Comparison of ENCODE assay signal across 21 cellular contexts in the genomic region with DNA sequence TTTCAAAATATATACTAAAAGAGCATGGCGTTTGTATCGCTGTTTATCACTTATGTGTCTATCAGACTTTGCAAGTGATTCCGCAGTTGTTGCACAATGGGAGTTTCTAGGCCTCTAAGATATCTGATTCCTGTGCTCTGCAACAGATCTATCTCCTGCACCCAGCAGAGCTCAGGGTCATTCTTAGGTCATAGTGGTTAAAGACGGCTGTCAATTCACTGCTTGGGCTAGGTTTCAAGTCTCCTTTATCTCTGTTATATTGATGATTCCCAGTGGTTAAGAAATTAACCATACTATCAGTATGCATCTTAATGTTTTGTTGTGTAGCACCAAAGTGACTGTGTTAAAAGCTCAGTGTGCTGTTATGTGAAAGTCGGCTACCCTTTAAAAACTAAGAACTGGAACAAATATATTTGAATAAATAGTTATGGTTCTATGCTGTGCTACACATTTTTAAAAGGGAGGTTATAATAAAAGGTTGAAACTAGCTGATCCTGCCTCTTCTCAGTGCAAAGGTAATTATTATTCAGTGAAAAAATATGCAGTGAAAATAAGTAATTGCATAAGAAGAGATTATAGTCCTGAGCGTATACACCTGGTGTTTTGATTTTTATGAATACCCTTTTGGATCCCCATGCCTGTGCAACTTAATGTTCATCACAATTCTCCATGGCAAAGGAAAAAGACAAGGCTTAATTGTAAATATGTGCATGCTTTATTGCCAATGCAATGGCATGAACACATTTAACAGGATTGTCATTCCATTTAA. TPM values are rescaled to one million over a fixed set of nuclear protein-coding genes. Genes with fewer than 3 reads are reported as not detected.
A peak's percentile ranks its signal among the peaks of the same experiment; 100 is the strongest.
DNase-seq lines count a peak whose midpoint lies in the region; ATAC-seq, FAIRE-seq and TF ChIP-seq lines count a peak whose summit lies in the region.
"Had no signal": no experiment of that assay in that cellular context is flagged by ENCODE, and none has a peak within 500 bp of the region (broad histone marks: within the 10 kb centered on the region; RNA-seq: fewer than 3 reads in every experiment).

No MANE protein-coding gene starts in this region.

- no peak for TF ChIP-seq CTCF in HepG2 (CRISPR knock-in tag; IDR thresholded peaks at IDR 0.05)
- TF ChIP-seq CTCF in right lobe of liver (IDR thresholded peaks at IDR 0.05) = no peak
- TF ChIP-seq CTCF in VCaP (conservative IDR thresholded peaks at IDR 0.05) = no peak
- TF ChIP-seq CTCF in WERI-Rb-1 (IDR thresholded peaks at IDR 0.05; ENCODE audit: low read depth, low read length) = no peak

- in situ Hi-C loops in HepG2 (cut with HindIII; ENCODE audit: extremely low pct_ligation_motif_present, low pct_unique_long_range_greater_than_20kb) = no loop called here

- no peak overlapping the region for H3K9ac ChIP-seq in HepG2 (ENCODE audit: insufficient read depth, low read depth, low read length)

- BruUV-seq in HepG2 (replicated peaks; lab: Mats Ljungman, UMichigan) = no TSS peak

- FAIRE-seq in HepG2 (lab: Jason Lieb, UNC) = no peak

- H3K79me2 ChIP-seq in HepG2 (ENCODE audit: insufficient read depth, low read length) = no peaks in the 10 kb centered on the region

- H3K4me3 ChIP-seq in HepG2 (replicated peaks in 1 of 3; ENCODE audit: insufficient read depth in 1 of 3, low read depth in 2 of 3, low read length in 3 of 3) (no peak overlapping the region), right lobe of liver (no peak overlapping the region), WERI-Rb-1 (ENCODE audit: low read depth, low read length) (no peak overlapping the region)
- H3K4me3 ChIP-seq: dorsolateral prefrontal cortex, esophagus squamous epithelium, lung, spleen, suprapubic skin had no signal

- no peaks in the 10 kb centered on the region for H3K4me1 ChIP-seq in HepG2 (ENCODE audit: insufficient read depth, low read length)
- no peaks in the 10 kb centered on the region for H3K4me1 ChIP-seq in right lobe of liver
- H3K4me1 ChIP-seq: spleen, suprapubic skin had no signal

- TF ChIP-seq RAD21 in HepG2 (CRISPR knock-in tag; IDR thresholded peaks at IDR 0.05) = no peak

- H3K36me3 ChIP-seq in HepG2 (replicated peaks in 1 of 2; ENCODE audit: control insufficient read depth in 1 of 2, insufficient read depth in 2 of 2, low read length in 2 of 2) = no peaks in the 10 kb centered on the region
- no peaks in the 10 kb centered on the region for H3K36me3 ChIP-seq in right lobe of liver
- H3K36me3 ChIP-seq in WERI-Rb-1 = no peaks in the 10 kb centered on the region
- H3K36me3 ChIP-seq: esophagus squamous epithelium, spleen, suprapubic skin had no signal

- CTCF ChIA-PET in HepG2 (lab: Yijun Ruan, JAX; ENCODE audit: low intra/inter-chr PET ratio, low total read pairs) = no interaction called here

- POLR2A ChIA-PET in HepG2 (lab: Yijun Ruan, JAX) = no interaction called here

- TF ChIP-seq EP300 in HepG2 (IDR thresholded peaks at IDR 0.05; ENCODE audit: low read depth in 2 of 2, low read length in 2 of 2) = no peak
- TF ChIP-seq EP300 in HepG2 (CRISPR knock-in tag; IDR thresholded peaks at IDR 0.05; ENCODE audit: borderline replicate concordance) = no peak

- WGBS in HepG2 (ENCODE audit: low lambda C conversion rate) = 2% methylated on average over 6 of the region's 6 CpGs
- WGBS in right lobe of liver (ENCODE audit: insufficient coverage, low coverage, low lambda C conversion rate, missing lambda C conversion rate) = 46% methylated on average over 6 of the region's 6 CpGs

- no peak for TF ChIP-seq POLR2A in HepG2 (IDR thresholded peaks at IDR 0.05; ENCODE audit: insufficient read depth in 1 of 2, low read depth in 2 of 2, low read length in 2 of 2)
- no peak for TF ChIP-seq POLR2A in right lobe of liver (IDR thresholded peaks at IDR 0.05)

- no peaks in the 10 kb centered on the region for H3K9me3 ChIP-seq in HepG2 (ENCODE audit: low read length)
- no peaks in the 10 kb centered on the region for H3K9me3 ChIP-seq in right lobe of liver
- peaks cover 3% of the 10 kb centered on the region for H3K9me3 ChIP-seq in WERI-Rb-1 (ENCODE audit: severe bottlenecking)
- H3K9me3 ChIP-seq: esophagus squamous epithelium, suprapubic skin had no signal

- H2AFZ ChIP-seq in HepG2 (ENCODE audit: low read length) = no peak overlapping the region

- no peak overlapping the region for H3K27ac ChIP-seq in HepG2 (ENCODE audit: extremely low read length, insufficient read depth, low read length)
- no peak overlapping the region for H3K27ac ChIP-seq in right lobe of liver
- H3K27ac ChIP-seq in VCaP = peak overlapping the region; percentile 44
- no peak overlapping the region for H3K27ac ChIP-seq in WERI-Rb-1
- H3K27ac ChIP-seq: dorsolateral prefrontal cortex, esophagus squamous epithelium, spleen, suprapubic skin had no signal

- H3K27me3 ChIP-seq in HepG2 (ENCODE audit: control insufficient read depth in 1 of 2, insufficient read depth in 2 of 2, low read length in 2 of 2) (no peaks in the 10 kb centered on the region), right lobe of liver (no peaks in the 10 kb centered on the region), WERI-Rb-1 (ENCODE audit: insufficient read depth, low read depth, severe bottlenecking) (peaks cover 8% of the 10 kb centered on the region)
- H3K27me3 ChIP-seq: esophagus squamous epithelium, suprapubic skin had no signal

- H3K4me2 ChIP-seq in HepG2 (ENCODE audit: low read depth, low read length) = no peak overlapping the region

- intact Hi-C loops in HepG2 (cut with micrococcal nuclease; ENCODE audit: unreplicated experiment) = no loop called here
- intact Hi-C loops in right lobe of liver (cut with DNase I) = no loop called here

- ATAC-seq in HepG2 (no peak), right lobe of liver (no peak), GM19035 (IDR thresholded peaks at IDR 0.05; ENCODE audit: unreplicated experiment) (no peak)
- ATAC-seq: activated naive CD8-positive, alpha-beta T cell treated with anti-CD3 and anti-CD28 coated beads, Interleukin-2, amount 50 U/mL, for 24 hours; CD8-positive, alpha-beta T cell had no signal

- no peaks in the 10 kb centered on the region for H4K20me1 ChIP-seq in HepG2 (ENCODE audit: insufficient read depth, low read length)

- DNase-seq in HepG2 (ENCODE audit: low spot score) (no peak), right lobe of liver (no peak), NCI-H69 (lab: John Stamatoyannopoulos, UW) (peak; percentile 86), cerebellar cortex (ENCODE audit: low spot score) (no peak), WERI-Rb-1 (no peak)
- no peak for DNase-seq in effector CD8-positive, alpha-beta T cell (lab: John Stamatoyannopoulos, UW)
- DNase-seq: activated naive CD8-positive, alpha-beta T cell treated with anti-CD3 and anti-CD28 coated beads, Interleukin-2, amount 50 U/mL, for 24 hours; CD8-positive, alpha-beta T cell; dorsolateral prefrontal cortex; esophagus squamous epithelium; natural killer cell; NCI-H1417 treated with DMSO at 0.1 percent for 48 hours; NCI-H510A treated with DMSO at 0.1 percent for 48 hours; posterior cingulate gyrus; spleen had no signal

RNA-seq across cellular contexts. Expression of gene HOXA1, which starts 24.0 kb away (rescaled TPM):
- total RNA-seq in HepG2 (2016; rRNA removed; fragmentation: Illumina TruSeq; extraction: Trizol) = 0.20 TPM in 1 of 2 replicates, not detected in the other
- not detected in 2 replicates for total RNA-seq in HepG2 (2016; cell fraction: cytosol; rRNA removed; fragmentation: Illumina TruSeq; extraction: Trizol; ENCODE audit: low read depth)
- 0.11 TPM in 1 of 2 replicates, not detected in the other for total RNA-seq in HepG2 (2016; cell fraction: insoluble cytoplasmic fraction; rRNA removed; fragmentation: Illumina TruSeq; extraction: Trizol)
- 0.14 and 0.15 TPM in 2 replicates for total RNA-seq in HepG2 (2016; cell fraction: membrane; rRNA removed; fragmentation: Illumina TruSeq; extraction: Trizol)
- total RNA-seq in HepG2 (2016; cell fraction: nucleus; rRNA removed; fragmentation: Illumina TruSeq; extraction: Trizol) = not detected in 2 replicates
- polyA plus RNA-seq in HepG2 (2011; rRNA removed) = 0.18 and 0.31 TPM in 2 replicates
- 0.09 and 0.13 TPM in 2 replicates for polyA plus RNA-seq in HepG2 (2011; cell fraction: cytosol; rRNA removed)
- 0.71 and 0.92 TPM in 2 replicates for polyA plus RNA-seq in HepG2 (2011; cell fraction: nucleus; rRNA removed)
- polyA plus RNA-seq in HepG2 (2012) = 0.11 and 0.30 TPM in 2 replicates
- polyA plus RNA-seq in HepG2 (2016; cell fraction: cytosol; fragmentation: Illumina TruSeq; extraction: Trizol; ENCODE audit: low read depth) = 0.11 TPM in 1 of 2 replicates, not detected in the other
- polyA plus RNA-seq in HepG2 (2016; cell fraction: insoluble cytoplasmic fraction; fragmentation: Illumina TruSeq; extraction: Trizol; ENCODE audit: low read depth) = 0.42 and 0.43 TPM in 2 replicates
- 0.31 and 0.33 TPM in 2 replicates for polyA plus RNA-seq in HepG2 (2016; cell fraction: membrane; fragmentation: Illumina TruSeq; extraction: Trizol; ENCODE audit: low read depth)
- 1.0 and 1.4 TPM in 2 replicates for polyA plus RNA-seq in HepG2 (2016; cell fraction: nucleus; fragmentation: Illumina TruSeq; extraction: Trizol; ENCODE audit: insufficient read depth, low read depth)
- polyA minus RNA-seq in HepG2 (2011; rRNA and poly(A)+ RNA removed; ENCODE audit: low replicate concordance) = 0.05 and 0.10 TPM in 2 replicates
- not detected in 2 replicates for polyA minus RNA-seq in HepG2 (2011; cell fraction: cytosol; rRNA and poly(A)+ RNA removed)
- 0.25 and 0.52 TPM in 2 replicates for polyA minus RNA-seq in HepG2 (2011; cell fraction: nucleus; rRNA and poly(A)+ RNA removed)
- under 1 TPM in 5 of 6 experiments, not detected in 1; 0.09 to 0.31 (median 0.17) TPM for total RNA-seq in right lobe of liver

RNA-seq across cellular contexts. Expression of gene HOXA2, which starts 30.7 kb away (rescaled TPM):
- total RNA-seq in HepG2 (2016; rRNA removed; fragmentation: Illumina TruSeq; extraction: Trizol) = 0.22 TPM in 1 of 2 replicates, not detected in the other
- total RNA-seq in HepG2 (2016; cell fraction: cytosol; rRNA removed; fragmentation: Illumina TruSeq; extraction: Trizol; ENCODE audit: low read depth) = 0.10 and 0.35 TPM in 2 replicates
- total RNA-seq in HepG2 (2016; cell fraction: insoluble cytoplasmic fraction; rRNA removed; fragmentation: Illumina TruSeq; extraction: Trizol) = 0.15 TPM in 1 of 2 replicates, not detected in the other
- 0.09 and 0.17 TPM in 2 replicates for total RNA-seq in HepG2 (2016; cell fraction: membrane; rRNA removed; fragmentation: Illumina TruSeq; extraction: Trizol)
- 0.63 and 1.3 TPM in 2 replicates for total RNA-seq in HepG2 (2016; cell fraction: nucleus; rRNA removed; fragmentation: Illumina TruSeq; extraction: Trizol)
- 0.20 and 0.29 TPM in 2 replicates for polyA plus RNA-seq in HepG2 (2011; rRNA removed)
- 0.03 and 0.08 TPM in 2 replicates for polyA plus RNA-seq in HepG2 (2011; cell fraction: cytosol; rRNA removed)
- polyA plus RNA-seq in HepG2 (2011; cell fraction: nucleus; rRNA removed) = 1.1 and 1.3 TPM in 2 replicates
- polyA plus RNA-seq in HepG2 (2012) = 0.21 and 0.27 TPM in 2 replicates
- polyA plus RNA-seq in HepG2 (2016; cell fraction: cytosol; fragmentation: Illumina TruSeq; extraction: Trizol; ENCODE audit: low read depth) = 0.12 and 0.16 TPM in 2 replicates
- 0.15 and 0.48 TPM in 2 replicates for polyA plus RNA-seq in HepG2 (2016; cell fraction: insoluble cytoplasmic fraction; fragmentation: Illumina TruSeq; extraction: Trizol; ENCODE audit: low read depth)
- 0.23 and 0.26 TPM in 2 replicates for polyA plus RNA-seq in HepG2 (2016; cell fraction: membrane; fragmentation: Illumina TruSeq; extraction: Trizol; ENCODE audit: low read depth)
- 2.9 and 3.3 TPM in 2 replicates for polyA plus RNA-seq in HepG2 (2016; cell fraction: nucleus; fragmentation: Illumina TruSeq; extraction: Trizol; ENCODE audit: insufficient read depth, low read depth)
- polyA minus RNA-seq in HepG2 (2011; rRNA and poly(A)+ RNA removed; ENCODE audit: low replicate concordance) = 0.24 TPM in 1 of 2 replicates, not detected in the other
- polyA minus RNA-seq in HepG2 (2011; cell fraction: cytosol; rRNA and poly(A)+ RNA removed) = not detected in 2 replicates
- polyA minus RNA-seq in HepG2 (2011; cell fraction: nucleus; rRNA and poly(A)+ RNA removed) = 1.5 and 1.9 TPM in 2 replicates
- total RNA-seq in right lobe of liver = under 1 TPM in 3 of 6 experiments, not detected in 3; 0.16 to 0.19 (median 0.17) TPM
- total RNA-seq: activated CD8-positive, alpha-beta memory T cell treated with anti-CD3 and anti-CD28 coated beads for 36 hours; CD8-positive, alpha-beta T cell; dorsolateral prefrontal cortex; natural killer cell had no signal
- polyA plus RNA-seq: IgD-negative memory B cell had no signal

RNA-seq across cellular contexts. Expression of gene HOXA4, which starts 58.8 kb away (rescaled TPM):
- total RNA-seq in HepG2 (2016; rRNA removed; fragmentation: Illumina TruSeq; extraction: Trizol) = 1.8 and 2.4 TPM in 2 replicates
- total RNA-seq in HepG2 (2016; cell fraction: cytosol; rRNA removed; fragmentation: Illumina TruSeq; extraction: Trizol; ENCODE audit: low read depth) = 2.0 and 2.2 TPM in 2 replicates
- 1.0 and 2.0 TPM in 2 replicates for total RNA-seq in HepG2 (2016; cell fraction: insoluble cytoplasmic fraction; rRNA removed; fragmentation: Illumina TruSeq; extraction: Trizol)
- total RNA-seq in HepG2 (2016; cell fraction: membrane; rRNA removed; fragmentation: Illumina TruSeq; extraction: Trizol) = 2.9 and 3.2 TPM in 2 replicates
- 0.53 and 1.8 TPM in 2 replicates for total RNA-seq in HepG2 (2016; cell fraction: nucleus; rRNA removed; fragmentation: Illumina TruSeq; extraction: Trizol)
- polyA plus RNA-seq in HepG2 (2011; rRNA removed) = 4.3 and 5.4 TPM in 2 replicates
- polyA plus RNA-seq in HepG2 (2011; cell fraction: cytosol; rRNA removed) = 4.7 and 6.2 TPM in 2 replicates
- polyA plus RNA-seq in HepG2 (2011; cell fraction: nucleus; rRNA removed) = 5.3 and 5.5 TPM in 2 replicates
- polyA plus RNA-seq in HepG2 (2012) = 5.2 and 7.3 TPM in 2 replicates
- polyA plus RNA-seq in HepG2 (2016; cell fraction: cytosol; fragmentation: Illumina TruSeq; extraction: Trizol; ENCODE audit: low read depth) = 7.9 and 8.8 TPM in 2 replicates
- polyA plus RNA-seq in HepG2 (2016; cell fraction: insoluble cytoplasmic fraction; fragmentation: Illumina TruSeq; extraction: Trizol; ENCODE audit: low read depth) = 7.2 and 9.1 TPM in 2 replicates
- 10.6 and 13.1 TPM in 2 replicates for polyA plus RNA-seq in HepG2 (2016; cell fraction: membrane; fragmentation: Illumina TruSeq; extraction: Trizol; ENCODE audit: low read depth)
- 9.4 and 10.8 TPM in 2 replicates for polyA plus RNA-seq in HepG2 (2016; cell fraction: nucleus; fragmentation: Illumina TruSeq; extraction: Trizol; ENCODE audit: insufficient read depth, low read depth)
- polyA minus RNA-seq in HepG2 (2011; rRNA and poly(A)+ RNA removed; ENCODE audit: low replicate concordance) = 0.56 and 2.4 TPM in 2 replicates
- polyA minus RNA-seq in HepG2 (2011; cell fraction: cytosol; rRNA and poly(A)+ RNA removed) = 1.7 and 2.3 TPM in 2 replicates
- polyA minus RNA-seq in HepG2 (2011; cell fraction: nucleus; rRNA and poly(A)+ RNA removed) = 1.4 and 2.7 TPM in 2 replicates
- 1 to 10 TPM in 1 of 6 experiments, under 1 TPM in 4, not detected in 1; 0.55 to 1.6 (median 0.75) TPM for total RNA-seq in right lobe of liver
- polyA plus RNA-seq: IgD-negative memory B cell had no signal
